In genomic region chr15:79903137-79903536, GRCh38 we compare ENCODE assay signal across 22 cellular contexts.
"Had no signal": no experiment of that assay in that cellular context is flagged by ENCODE, and none has a peak within 500 bp of the region (broad histone marks: within the 10 kb centered on the region; RNA-seq: fewer than 3 reads in every experiment).

No MANE protein-coding gene starts in this region.

- H3K4me1 ChIP-seq: gastrocnemius medialis, psoas muscle, suprapubic skin, thyroid gland had no signal

- H3K27ac ChIP-seq: coronary artery, gastrocnemius medialis, psoas muscle, right lobe of liver, suprapubic skin, thyroid gland had no signal

- H3K27me3 ChIP-seq: gastrocnemius medialis, heart right ventricle, right lobe of liver, spleen, suprapubic skin, thyroid gland had no signal

- H3K4me3 ChIP-seq: coronary artery, gastrocnemius medialis, heart right ventricle, psoas muscle, right lobe of liver, spleen, suprapubic skin, thyroid gland had no signal

- H3K36me3 ChIP-seq: gastrocnemius medialis, heart right ventricle, right lobe of liver, spleen, suprapubic skin, thyroid gland had no signal

- FAIRE-seq: islet of Langerhans, urothelium cell line had no signal

- DNase-seq: effector CD8-positive, alpha-beta T cell; gastrocnemius medialis; heart right ventricle; hypothalamus; mammary epithelial cell; naive thymus-derived CD4-positive, alpha-beta T cell; nephron progenitor cell; psoas muscle; retina; right lobe of liver; spleen; stimulated activated CD4-positive, alpha-beta T cell treated with anti-CD3 and anti-CD28 coated beads, Interleukin-15, amount 100 ng/mL, for 24 hours; stimulated activated CD4-positive, alpha-beta T cell treated with anti-CD3 and anti-CD28 coated beads, Interleukin-1b, Interleukin-23, amount 100 ng/mL, for 48 hours; stimulated activated CD4-positive, alpha-beta T cell treated with anti-CD3 and anti-CD28 coated beads, Interleukin-4, amount 100 ng/mL, for 24 hours; stimulated activated naive CD4-positive, alpha-beta T cell; thyroid gland had no signal

- H3K4me3 Mint-ChIP-seq: naive thymus-derived CD4-positive, alpha-beta T cell; nephron progenitor cell; type B pancreatic cell had no signal

- H3K9me3 ChIP-seq: gastrocnemius medialis, heart right ventricle, psoas muscle, right lobe of liver, spleen, suprapubic skin, thyroid gland had no signal

- ATAC-seq: gastrocnemius medialis; heart right ventricle; left lobe of liver; naive thymus-derived CD4-positive, alpha-beta T cell; psoas muscle; right lobe of liver had no signal

- H3K9me3 Mint-ChIP-seq: type B pancreatic cell had no signal

- H3K27me3 Mint-ChIP-seq: naive thymus-derived CD4-positive, alpha-beta T cell; type B pancreatic cell had no signal

- H3K27ac Mint-ChIP-seq: type B pancreatic cell had no signal
